In genomic region chr1:170872663-170873062, GRCh38 we compare ENCODE assay signal across 16 cellular contexts.
A peak's percentile ranks its signal among the peaks of the same experiment; 100 is the strongest.
DNase-seq lines count a peak whose midpoint lies in the region; ATAC-seq and TF ChIP-seq lines count a peak whose summit lies in the region.
"Had no signal": no experiment of that assay in that cellular context is flagged by ENCODE, and none has a peak within 500 bp of the region (broad histone marks: within the 10 kb centered on the region; RNA-seq: fewer than 3 reads in every experiment).

No MANE protein-coding gene starts in this region.

- H3K4me3 Mint-ChIP-seq in Caco-2 (ENCODE audit: unreplicated experiment): no peak overlapping the region
- H3K4me3 Mint-ChIP-seq: brain; endodermal cell; natural killer cell treated with Interleukin-12 subunit alpha and Interleukin-12 subunit beta and Interleukin-15 and Interleukin-18, amount 100 ng/mL, for 72 hours had no signal

- intact Hi-C loops in left ventricle myocardium inferior (cut with micrococcal nuclease): no loop called here
- intact Hi-C loops in Caco-2 (cut with micrococcal nuclease; ENCODE audit: unreplicated experiment): no loop called here

- no TSS peak for BruUV-seq in Caco-2 (replicated peaks; lab: Mats Ljungman, UMichigan)

- H3K36me3 ChIP-seq in left ventricle myocardium inferior (no peaks in the 10 kb centered on the region), Caco-2 (ENCODE audit: control insufficient read depth, insufficient read depth, low read length) (no peaks in the 10 kb centered on the region)
- H3K36me3 ChIP-seq: transverse colon had no signal

- no peaks in the 10 kb centered on the region for H3K36me3 Mint-ChIP-seq in Caco-2 (ENCODE audit: insufficient read depth, unreplicated experiment)
- H3K36me3 Mint-ChIP-seq: brain; natural killer cell treated with Interleukin-12 subunit alpha and Interleukin-12 subunit beta and Interleukin-15 and Interleukin-18, amount 100 ng/mL, for 72 hours had no signal

- H3K4me1 Mint-ChIP-seq in Caco-2 (ENCODE audit: low read depth, unreplicated experiment): no peaks in the 10 kb centered on the region
- H3K4me1 Mint-ChIP-seq: brain had no signal

- peaks cover 3% of the 10 kb centered on the region for H3K27me3 Mint-ChIP-seq in Caco-2 (ENCODE audit: insufficient read depth, unreplicated experiment)

- DNase-seq in medulla oblongata (ENCODE audit: extremely low spot score) (peak; percentile 48), NCI-H1436 (lab: John Stamatoyannopoulos, UW) (no peak), left ventricle myocardium inferior (no peak), Caco-2 (no peak), mucosa of gallbladder (ENCODE audit: low spot score) (no peak)
- DNase-seq: endodermal cell, glutamatergic neuron, kidney glomerular epithelial cell, T-helper 2 cell, transverse colon had no signal

- H3K27me3 ChIP-seq in left ventricle myocardium inferior (ENCODE audit: low read depth) (no peaks in the 10 kb centered on the region), Caco-2 (replicated peaks; ENCODE audit: control insufficient read depth, insufficient read depth, low read length) (no peaks in the 10 kb centered on the region)
- H3K27me3 ChIP-seq: transverse colon had no signal

- H3K4me3 ChIP-seq in left ventricle myocardium inferior (no peak overlapping the region), Caco-2 (ENCODE audit: low read depth, low read length) (no peak overlapping the region)
- H3K4me3 ChIP-seq: skin epidermis, transverse colon had no signal

- no peaks in the 10 kb centered on the region for H3K9me3 ChIP-seq in left ventricle myocardium inferior (replicated peaks)
- no peaks in the 10 kb centered on the region for H3K9me3 ChIP-seq in Caco-2
- H3K9me3 ChIP-seq: transverse colon had no signal

- peaks cover 20% of the 10 kb centered on the region for H3K4me1 ChIP-seq in left ventricle myocardium inferior
- H3K4me1 ChIP-seq in Caco-2: no peaks in the 10 kb centered on the region
- H3K4me1 ChIP-seq: transverse colon had no signal

- CTCF ChIA-PET in Caco-2 (lab: Charles Lee): no interaction called here

- no peak for TF ChIP-seq CTCF in left ventricle myocardium inferior (IDR thresholded peaks at IDR 0.05; ENCODE audit: borderline replicate concordance)
- TF ChIP-seq CTCF in Caco-2 (IDR thresholded peaks at IDR 0.05; ENCODE audit: insufficient read depth in 1 of 2, low read depth in 1 of 2, low read length in 1 of 2, severe bottlenecking in 1 of 2, unreplicated experiment in 1 of 2): no peak

- H3K9me3 Mint-ChIP-seq in Caco-2 (ENCODE audit: unreplicated experiment): no peaks in the 10 kb centered on the region
- H3K9me3 Mint-ChIP-seq: brain, endodermal cell had no signal

- H3K27ac ChIP-seq in left ventricle myocardium inferior (replicated peaks): no peak overlapping the region
- H3K27ac ChIP-seq: transverse colon had no signal

- H3K27ac Mint-ChIP-seq in Caco-2 (ENCODE audit: unreplicated experiment): no peak overlapping the region
- H3K27ac Mint-ChIP-seq: brain; natural killer cell treated with Interleukin-12 subunit alpha and Interleukin-12 subunit beta and Interleukin-15 and Interleukin-18, amount 100 ng/mL, for 72 hours had no signal

- ATAC-seq in GM18870 (IDR thresholded peaks at IDR 0.05; ENCODE audit: unreplicated experiment): peak; percentile 91
- peak; percentile 95 for ATAC-seq in GM21717 (IDR thresholded peaks at IDR 0.05; ENCODE audit: unreplicated experiment)
- peak; percentile 51 for ATAC-seq in HG03280 (IDR thresholded peaks at IDR 0.05; ENCODE audit: unreplicated experiment)
- ATAC-seq: natural killer cell treated with Interleukin-12 subunit alpha and Interleukin-12 subunit beta and Interleukin-15 and Interleukin-18, amount 100 ng/mL, for 72 hours had no signal

- POLR2A ChIA-PET in Caco-2 (lab: Charles Lee): no interaction called here
